In genomic region chr1:89309828-89310227, GRCh38 we compare ENCODE assay signal across 16 cellular contexts. TPM values are rescaled to one million over a fixed set of nuclear protein-coding genes. Genes with fewer than 3 reads are reported as not detected.
DNase-seq lines count a peak whose midpoint lies in the region; ATAC-seq and TF ChIP-seq lines count a peak whose summit lies in the region.
"Had no signal": no experiment of that assay in that cellular context is flagged by ENCODE, and none has a peak within 500 bp of the region (broad histone marks: within the 10 kb centered on the region; RNA-seq: fewer than 3 reads in every experiment).

No MANE protein-coding gene starts in this region.

- in situ Hi-C loops in gastrocnemius medialis (cut with MboI; ENCODE audit: low sequenced_read_pairs in 4 of 4) = no loop called here

- no peak for DNase-seq in activated CD4-positive, CD25-positive, alpha-beta regulatory T cell (lab: John Stamatoyannopoulos, UW)
- peak; percentile 40 for DNase-seq in OCI-M1 (lab: John Stamatoyannopoulos, UW)
- DNase-seq in endodermal cell = no peak
- no peak for DNase-seq in gastrocnemius medialis
- DNase-seq in GM19240 (ENCODE audit: insufficient read length, low spot score) = no peak
- DNase-seq in HPDE6-E6E7 (ENCODE audit: extremely low spot score) = no peak
- DNase-seq in OCI-M2 (lab: John Stamatoyannopoulos, UW; ENCODE audit: unreplicated experiment) = no peak
- DNase-seq: 8988T, caudate nucleus, HFFc6, islet precursor cell, Karpas-422, NCI-H2107, occipital lobe had no signal

- 89 to 100% methylated on average over 1 of the region's 1 CpG for WGBS in endodermal cell (ENCODE audit: insufficient coverage in 1 of 2, insufficient read length in 1 of 2), 2 experiments

- no peak overlapping the region for H3K4me3 ChIP-seq in endodermal cell (ENCODE audit: low read length)
- no peak overlapping the region for H3K4me3 ChIP-seq in gastrocnemius medialis

- H3K4me3 Mint-ChIP-seq in endodermal cell = no peak overlapping the region
- H3K4me3 Mint-ChIP-seq: HFFc6 had no signal

- ATAC-seq in activated CD4-positive, CD25-positive, alpha-beta regulatory T cell treated with anti-CD3 and anti-CD28 coated beads, Interleukin-2, amount 50 U/mL, for 24 hours = peak; percentile 73 to 90
- ATAC-seq in gastrocnemius medialis = no peak

- no peaks in the 10 kb centered on the region for H3K36me3 ChIP-seq in endodermal cell (ENCODE audit: control insufficient read depth, insufficient read depth, low read length)
- no peaks in the 10 kb centered on the region for H3K36me3 ChIP-seq in gastrocnemius medialis

- peaks cover 5% of the 10 kb centered on the region for H3K4me1 Mint-ChIP-seq in endodermal cell

- intact Hi-C loops in gastrocnemius medialis (cut with DNase I; ENCODE audit: low total_unique reads) = no loop called here

- H3K27me3 ChIP-seq in endodermal cell (ENCODE audit: control insufficient read depth, insufficient read depth, low read length, poor library complexity, severe bottlenecking) (no peaks in the 10 kb centered on the region), gastrocnemius medialis (no peaks in the 10 kb centered on the region)

- no peak overlapping the region for H3K9ac ChIP-seq in endodermal cell (ENCODE audit: extremely low read depth, low read length, poor library complexity, severe bottlenecking)

- no peaks in the 10 kb centered on the region for H3K27me3 Mint-ChIP-seq in endodermal cell (ENCODE audit: insufficient read depth)

- H3K4me1 ChIP-seq in endodermal cell (ENCODE audit: control insufficient read depth, insufficient read depth, low read length) = no peaks in the 10 kb centered on the region
- H3K4me1 ChIP-seq in gastrocnemius medialis = peaks cover 7 to 23% of the 10 kb centered on the region in 2 donors

- TF ChIP-seq CTCF in endodermal cell (conservative IDR thresholded peaks at IDR 0.05) = no peak
- TF ChIP-seq CTCF in gastrocnemius medialis (IDR thresholded peaks at IDR 0.05 in 4 of 5, conservative IDR thresholded peaks at IDR 0.05 in 1 of 5) = no peak

- H3K27ac ChIP-seq in endodermal cell (ENCODE audit: low read depth, low read length) (no peak overlapping the region), gastrocnemius medialis (peak overlapping the region; percentile 52 to 72 (median 60))

- H3K27ac Mint-ChIP-seq in endodermal cell = peak overlapping the region; percentile 50
- H3K27ac Mint-ChIP-seq: HFFc6 had no signal

- peaks cover 6% of the 10 kb centered on the region for H3K9me3 Mint-ChIP-seq in endodermal cell

- no peak for TF ChIP-seq POLR2A in gastrocnemius medialis (IDR thresholded peaks at IDR 0.05)

- peaks cover 8% of the 10 kb centered on the region for H3K9me3 ChIP-seq in endodermal cell (ENCODE audit: control insufficient read depth, low read length)
- no peaks in the 10 kb centered on the region for H3K9me3 ChIP-seq in gastrocnemius medialis

- H3K36me3 Mint-ChIP-seq in endodermal cell (ENCODE audit: low read depth) = no peaks in the 10 kb centered on the region

RNA-seq across cellular contexts. Expression of gene GBP5, which starts 37.2 kb away (rescaled TPM):
- total RNA-seq in endodermal cell = not detected
- polyA plus RNA-seq in endodermal cell (2013, experiment 1 of 2) = not detected
- not detected for polyA plus RNA-seq in endodermal cell (2013, experiment 2 of 2)
- total RNA-seq in gastrocnemius medialis = 1 to 10 TPM in 1 of 4 donors, under 1 TPM in 2, not detected in 1; 0.13 to 1.0 (median 0.25) TPM

RNA-seq across cellular contexts. Expression of gene GBP6, which starts 54.0 kb away (rescaled TPM):
- total RNA-seq in endodermal cell (not detected), gastrocnemius medialis (not detected)
- polyA plus RNA-seq in endodermal cell (2013, experiment 1 of 2) = not detected
- not detected for polyA plus RNA-seq in endodermal cell (2013, experiment 2 of 2)
- total RNA-seq: HFFc6, subcutaneous adipose tissue had no signal

Comparison
In these comparisons a context has a peak if more than half of its experiments do, and no peak if none do; other contexts are left out.
1. ATAC-seq: peak in activated CD4-positive, CD25-positive, alpha-beta regulatory T cell treated with anti-CD3 and anti-CD28 coated beads, Interleukin-2, amount 50 U/mL, for 24 hours (2 of 2); none in gastrocnemius medialis (0 of 2).